ENCODE assay signal across 37 cellular contexts in genomic region chr21:46165099-46165498, GRCh38. TPM values are rescaled to one million over a fixed set of nuclear protein-coding genes. Genes with fewer than 3 reads are reported as not detected.
"Had no signal": no experiment of that assay in that cellular context is flagged by ENCODE, and none has a peak within 500 bp of the region (broad histone marks: within the 10 kb centered on the region; RNA-seq: fewer than 3 reads in every experiment).

No MANE protein-coding gene starts in this region.

- H3K36me3 ChIP-seq: MG63 had no signal

- H3K9me3 ChIP-seq: MG63 had no signal

- H3K4me3 ChIP-seq: MG63 had no signal

- DNase-seq: Karpas-422, Kasumi-1, MG63, MM.1S, MV-4-11, NCI-H1048, NCI-H1092, NCI-H1092 treated with DMSO at 0.1 percent for 48 hours, NCI-H1105, NCI-H1105 treated with DMSO at 0.1 percent for 48 hours, NCI-H1417, NCI-H1417 treated with DMSO at 0.1 percent for 48 hours, NCI-H1436, NCI-H1436 treated with DMSO at 0.1 percent for 48 hours, NCI-H146, NCI-H1694, NCI-H1694 treated with DMSO at 0.1 percent for 48 hours, NCI-H187, NCI-H187 treated with DMSO at 0.1 percent for 48 hours, NCI-H1930, NCI-H2029, NCI-H2029 treated with DMSO at 0.1 percent for 48 hours, NCI-H2081, NCI-H2081 treated with DMSO at 0.1 percent for 48 hours, NCI-H2107, NCI-H2171, NCI-H2171 treated with DMSO at 0.1 percent for 48 hours, NCI-H2227 treated with DMSO at 0.1 percent for 48 hours, NCI-H226, NCI-H345, NCI-H446, NCI-H446 treated with DMSO at 0.1 percent for 48 hours, NCI-H510A, NCI-H510A treated with DMSO at 0.1 percent for 48 hours, NCI-H524 had no signal

- H3K27me3 ChIP-seq: MG63 had no signal

RNA-seq across cellular contexts. Expression of gene FTCD, which starts 9.7 kb away (rescaled TPM):
- total RNA-seq: LHCN-M2, MCF 10A had no signal
